19 cellular contexts compared by ENCODE assay signal in genomic region chr9:109122726-109123621, GRCh38. TPM values are rescaled to one million over a fixed set of nuclear protein-coding genes. Genes with fewer than 3 reads are reported as not detected.
DNase-seq lines count a peak whose midpoint lies in the region; ATAC-seq and TF ChIP-seq lines count a peak whose summit lies in the region.
"Had no signal": no experiment of that assay in that cellular context is flagged by ENCODE, and none has a peak within 500 bp of the region (broad histone marks: within the 10 kb centered on the region; RNA-seq: fewer than 3 reads in every experiment).

No MANE protein-coding gene starts in this region.

- H3K4me1 ChIP-seq in IMR-90 (ENCODE audit: control insufficient read depth, insufficient read depth, low read length) (no peaks in the 10 kb centered on the region), psoas muscle (peaks cover 3% of the 10 kb centered on the region)

- no peak overlapping the region for H3K9ac ChIP-seq in IMR-90 (ENCODE audit: low read depth, low read length)

- no peak for TF ChIP-seq RAD21 in IMR-90 (IDR thresholded peaks at IDR 0.05; ENCODE audit: low read length)

- H4K20me1 ChIP-seq in IMR-90 (ENCODE audit: insufficient read depth, low read length), result peaks cover 14% of the 10 kb centered on the region

- TF ChIP-seq CTCF in IMR-90 (conservative IDR thresholded peaks at IDR 0.05; ENCODE audit: low read depth, low read length) (no peak), chondrocyte (IDR thresholded peaks at IDR 0.05) (no peak), psoas muscle (IDR thresholded peaks at IDR 0.05) (no peak)

- H3K4me1 Mint-ChIP-seq in chondrocyte (ENCODE audit: low read depth), result peaks cover 12% of the 10 kb centered on the region

- H2BK120ac ChIP-seq in IMR-90 (ENCODE audit: low read depth, low read length), result no peak overlapping the region

- H3K36me3 Mint-ChIP-seq in chondrocyte (ENCODE audit: low read depth), result no peaks in the 10 kb centered on the region

- dilution Hi-C loops in IMR-90 (cut with HindIII; ENCODE audit: low sequenced_read_pairs, unreplicated experiment), result no loop called here

- in situ Hi-C loops in IMR-90 (cut with MboI; ENCODE audit: low sequenced_read_pairs), result no loop called here

- POLR2A ChIA-PET in IMR-90 (lab: Charles Lee; ENCODE audit: unreplicated experiment), result no interaction called here

- H3K27ac Mint-ChIP-seq in chondrocyte (ENCODE audit: unreplicated experiment), result no peak overlapping the region
- H3K27ac Mint-ChIP-seq: activated T-cell treated with anti-CD3 and anti-CD28 coated beads, Interleukin-2, amount 50 U/mL, for 72 hours had no signal

- no peak overlapping the region for H3K18ac ChIP-seq in IMR-90 (ENCODE audit: low read depth, low read length)

- no peak overlapping the region for H3K4me3 Mint-ChIP-seq in chondrocyte (ENCODE audit: unreplicated experiment)
- H3K4me3 Mint-ChIP-seq: activated T-cell treated with anti-CD3 and anti-CD28 coated beads, Interleukin-2, amount 50 U/mL, for 72 hours had no signal

- peak; percentile 17 for ATAC-seq in GM18868 (IDR thresholded peaks at IDR 0.05; ENCODE audit: unreplicated experiment)
- peak; percentile 34 for ATAC-seq in GM21737 (IDR thresholded peaks at IDR 0.05; ENCODE audit: unreplicated experiment)
- no peak for ATAC-seq in IMR-90 (ENCODE audit: low read depth)
- ATAC-seq in esophagus mucosa, result peak; percentile 13
- ATAC-seq in HG03039 (IDR thresholded peaks at IDR 0.05; ENCODE audit: unreplicated experiment), result no peak
- no peak for ATAC-seq in psoas muscle
- ATAC-seq: activated T-cell treated with anti-CD3 and anti-CD28 coated beads, Interleukin-2, amount 50 U/mL, for 72 hours had no signal

- TF ChIP-seq POLR2A in IMR-90 (IDR thresholded peaks at IDR 0.05; ENCODE audit: low read depth, low read length), result no peak

- H3K4me2 ChIP-seq in IMR-90 (ENCODE audit: low read depth, low read length), result no peak overlapping the region

- intact Hi-C loops in IMR-90 (cut with micrococcal nuclease), result no loop called here
- intact Hi-C loops in psoas muscle (cut with DNase I), result no loop called here

- H3K4me3 ChIP-seq in IMR-90 (ENCODE audit: insufficient read depth, low read depth, low read length), result no peak overlapping the region
- no peak overlapping the region for H3K4me3 ChIP-seq in psoas muscle
- H3K4me3 ChIP-seq: HAP-1, SJSA1, stomach had no signal

- H3K9me3 ChIP-seq in IMR-90 (ENCODE audit: control insufficient read depth, insufficient read depth, low read length), result no peaks in the 10 kb centered on the region
- no peaks in the 10 kb centered on the region for H3K9me3 ChIP-seq in psoas muscle
- H3K9me3 ChIP-seq: HAP-1, SJSA1, stomach had no signal

- H2AK5ac ChIP-seq in IMR-90 (ENCODE audit: low read depth, low read length), result no peak overlapping the region

- no peaks in the 10 kb centered on the region for H3K27me3 Mint-ChIP-seq in chondrocyte (ENCODE audit: low read depth)

- H3K36me3 ChIP-seq in IMR-90 (ENCODE audit: control insufficient read depth, insufficient read depth, low read length) (no peaks in the 10 kb centered on the region), psoas muscle (ENCODE audit: insufficient read depth in 1 of 2, low read depth in 1 of 2) (no peaks in the 10 kb centered on the region)
- H3K36me3 ChIP-seq: HAP-1, stomach had no signal

- H2BK20ac ChIP-seq in IMR-90 (ENCODE audit: low read depth, low read length), result no peak overlapping the region

- H3K14ac ChIP-seq in IMR-90 (replicated peaks; ENCODE audit: low read depth, low read length), result no peak overlapping the region

- no peak overlapping the region for H2BK15ac ChIP-seq in IMR-90 (ENCODE audit: low read depth, low read length)

- H4K8ac ChIP-seq in IMR-90 (ENCODE audit: low read depth in 2 of 2, low read length in 2 of 2), result no peak overlapping the region

- no peak for DNase-seq in IMR-90
- no peak for DNase-seq in chondrocyte (ENCODE audit: low spot score)
- no peak for DNase-seq in psoas muscle
- no peak for DNase-seq in NCI-H1417 treated with DMSO at 0.1 percent for 48 hours (lab: John Stamatoyannopoulos, UW)
- DNase-seq: activated CD4-positive, CD25-positive, alpha-beta regulatory T cell; activated T-cell treated with anti-CD3 and anti-CD28 coated beads, Interleukin-2, amount 50 U/mL, for 72 hours; Calu3; hypothalamus; NCI-H2081; stimulated activated CD4-positive, alpha-beta T cell treated with anti-CD3 and anti-CD28 coated beads, Interleukin-4, amount 100 ng/mL, for 24 hours; stomach had no signal

- BruUV-seq in IMR-90 (replicated peaks; lab: Mats Ljungman, UMichigan), result no TSS peak

- H4K91ac ChIP-seq in IMR-90 (ENCODE audit: insufficient read depth, low read depth, low read length), result no peak overlapping the region

- WGBS in IMR-90 (ENCODE audit: extremely low coverage in 2 of 2, insufficient read length in 1 of 2), 2 experiments, result 80% methylated on average over 3 of the region's 12 CpGs; no CpG with 5 or more reads in 1 of the 2 experiments
- whole genome bisulfite sequencing in psoas muscle, 3 donors, result 73 to 81% (median 79%) methylated on average over 12 of the region's 12 CpGs

- H3K79me1 ChIP-seq in IMR-90 (ENCODE audit: low read depth in 1 of 2, low read length in 2 of 2), result peaks cover 4 to 15% of the 10 kb centered on the region in 2 experiments; a peak in 2 of 4 replicates

- no peaks in the 10 kb centered on the region; the same call in 1 of the 2 replicates for H3K27me3 ChIP-seq in IMR-90 (ENCODE audit: control insufficient read depth, insufficient read depth, low read length)
- H3K27me3 ChIP-seq in psoas muscle (ENCODE audit: insufficient read depth in 3 of 3, low read length in 2 of 3), result no peaks in the 10 kb centered on the region
- H3K27me3 ChIP-seq: SJSA1, stomach had no signal

- H2AK9ac ChIP-seq in IMR-90 (replicated peaks; ENCODE audit: low read depth, low read length, poor library complexity), result peak overlapping the region; percentile 37

- no peak overlapping the region for H4K5ac ChIP-seq in IMR-90 (ENCODE audit: low read depth, low read length)

- no peak overlapping the region for H3K23ac ChIP-seq in IMR-90 (ENCODE audit: low read depth, low read length)

- no peak overlapping the region for H2BK5ac ChIP-seq in IMR-90 (ENCODE audit: low read depth, low read length, poor library complexity, severe bottlenecking)

- no peak overlapping the region for H3K27ac ChIP-seq in IMR-90 (ENCODE audit: insufficient read depth, low read length)
- H3K27ac ChIP-seq in psoas muscle, result no peak overlapping the region
- H3K27ac ChIP-seq: SJSA1, stomach had no signal

- H3K9me3 Mint-ChIP-seq in chondrocyte (ENCODE audit: low read depth), result no peaks in the 10 kb centered on the region
- H3K9me3 Mint-ChIP-seq: activated T-cell treated with anti-CD3 and anti-CD28 coated beads, Interleukin-2, amount 50 U/mL, for 72 hours had no signal

- H3K9me1 ChIP-seq in IMR-90 (ENCODE audit: insufficient read depth, low read length), result peaks cover 5% of the 10 kb centered on the region; the same call in 1 of the 2 replicates

- no peak overlapping the region for H3K56ac ChIP-seq in IMR-90 (ENCODE audit: extremely low read depth, insufficient read depth, low read length)

- CTCF ChIA-PET in IMR-90 (lab: Yijun Ruan, JAX), result interaction anchor here (0.6 kb wide), 1 partner anchor 122 kb away, joined by 5 read pairs; no protein-coding TSS in a partner anchor

- H3K4ac ChIP-seq in IMR-90 (ENCODE audit: low read depth, low read length), result no peak overlapping the region

- no peak overlapping the region for H2AFZ ChIP-seq in IMR-90 (replicated peaks; ENCODE audit: low read length, poor library complexity)

TF ChIP-seq in IMR-90, 13 proteins besides CTCF, POLR2A, EP300 and RAD21:
- TF ChIP-seq ELK1 (IDR thresholded peaks at IDR 0.05; ENCODE audit: borderline replicate concordance, low read depth, low read length) (no peak), SMC3 (IDR thresholded peaks at IDR 0.05; ENCODE audit: low read depth, low read length) (no peak), CHD1 (IDR thresholded peaks at IDR 0.05; ENCODE audit: low read depth, low read length) (no peak), CEBPB (IDR thresholded peaks at IDR 0.05; ENCODE audit: low read depth, low read length) (peak; percentile 54), NFE2L2 (IDR thresholded peaks at IDR 0.05; ENCODE audit: low read depth, low read length) (peak; percentile 28; the same call in 1 of the 2 replicates)
TF ChIP-seq in IMR-90: peak in this region for 2.

RNA-seq across cellular contexts. Expression of gene TMEM245, which starts 3.2 kb away (rescaled TPM):
- 51.7 and 57.9 TPM in 2 replicates for total RNA-seq in IMR-90 (2012; rRNA removed)
- polyA plus RNA-seq in IMR-90 (2012; rRNA removed), result 21.0 and 24.8 TPM in 2 replicates
- 11.7 and 26.8 TPM in 2 replicates for polyA plus RNA-seq in IMR-90 (2012; cell fraction: cytosol; rRNA removed)
- 4.9 and 24.1 TPM in 2 replicates for polyA plus RNA-seq in IMR-90 (2012; cell fraction: nucleus; rRNA removed; ENCODE audit: low replicate concordance)
- total RNA-seq in esophagus mucosa, result 13.8 TPM
- 39.6 to 48.3 TPM (median 43.8 TPM) in 3 replicates for total RNA-seq in chondrocyte
- 10 to 100 TPM; 32.4 to 77.8 (median 44.3) TPM for total RNA-seq in psoas muscle
- polyA plus RNA-seq in psoas muscle, result 10 to 100 TPM in 2 of 3 donors, 1 to 10 TPM in 1; 6.0 to 58.0 (median 16.8) TPM

RNA-seq across cellular contexts. Expression of gene FRRS1L, which starts 44.1 kb away (rescaled TPM):
- under 0.01 TPM in 1 of 2 replicates, not detected in the other for total RNA-seq in IMR-90 (2012; rRNA removed)
- 0.05 and 0.06 TPM in 2 replicates for polyA plus RNA-seq in IMR-90 (2012; rRNA removed)
- polyA plus RNA-seq in IMR-90 (2012; cell fraction: cytosol; rRNA removed), result 0.01 and 0.03 TPM in 2 replicates
- under 0.01 and 0.08 TPM in 2 replicates for polyA plus RNA-seq in IMR-90 (2012; cell fraction: nucleus; rRNA removed; ENCODE audit: low replicate concordance)
- not detected for total RNA-seq in esophagus mucosa
- total RNA-seq in chondrocyte, result 3.6 to 5.3 TPM (median 4.1 TPM) in 3 replicates
- under 1 TPM in 1 of 4 donors, not detected in 3; 0.04 TPM for total RNA-seq in psoas muscle
- under 1 TPM in 2 of 3 donors, not detected in 1; under 0.01 to 0.01 TPM for polyA plus RNA-seq in psoas muscle
- total RNA-seq: activated T-cell treated with anti-CD3 and anti-CD28 coated beads, Interleukin-2, amount 50 U/mL, for 72 hours; Calu3; endothelial cell of umbilical vein; pulmonary artery endothelial cell; SJSA1 had no signal
- polyA plus RNA-seq: endothelial cell of umbilical vein had no signal

Comparison
In these comparisons a context has a peak if more than half of its experiments do, and no peak if none do; other contexts are left out.
1. ATAC-seq: peak in GM18868 (single experiment), GM21737 (single experiment) and esophagus mucosa (single experiment); none in IMR-90 (single experiment), HG03039 (single experiment) and psoas muscle (0 of 4).